ENCODE assay signal across 17 cellular contexts in the genomic region with DNA sequence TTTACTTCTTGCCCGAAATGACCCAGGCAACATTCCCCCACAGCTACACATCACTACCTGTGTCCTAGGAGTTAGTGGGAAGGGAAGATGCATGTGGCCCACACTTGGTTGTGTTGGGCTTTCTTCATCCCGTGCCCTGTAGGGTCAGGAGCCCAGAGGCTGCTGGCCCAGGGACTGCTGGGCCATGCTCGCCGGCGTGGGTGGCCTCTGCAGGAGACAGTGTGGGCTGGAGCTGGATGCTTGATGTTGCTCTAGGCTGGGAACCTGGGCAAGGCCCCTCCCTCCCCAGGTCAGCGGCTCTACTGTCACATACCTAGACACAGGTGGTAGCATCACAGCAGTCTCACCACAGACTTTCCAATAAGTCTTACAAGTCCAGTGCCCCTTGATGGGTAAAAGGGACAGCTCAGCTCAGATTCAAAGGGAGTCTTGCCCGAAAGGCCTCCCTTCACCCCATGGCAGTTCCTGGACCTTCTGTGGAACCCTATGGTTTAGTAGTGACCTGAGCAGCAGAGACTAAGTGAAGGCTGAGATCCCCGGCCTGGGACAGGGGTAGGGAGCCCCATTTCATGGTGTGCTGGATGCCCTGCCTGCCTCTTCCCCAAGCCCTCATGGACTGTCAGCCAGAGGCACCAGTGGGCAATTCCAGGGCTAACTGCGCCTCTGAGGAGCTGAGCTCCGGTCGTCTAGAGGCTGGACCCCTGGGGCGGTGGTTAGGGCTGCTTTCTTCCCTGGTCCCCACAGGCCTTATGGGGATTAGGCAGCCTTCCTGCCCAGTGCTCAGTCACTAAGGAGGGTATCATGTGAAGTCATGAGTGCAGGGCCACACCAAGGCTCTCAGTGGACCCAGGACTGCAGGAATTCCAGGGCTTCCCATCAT. TPM values are rescaled to one million over a fixed set of nuclear protein-coding genes. Genes with fewer than 3 reads are reported as not detected.
"Had no signal": no experiment of that assay in that cellular context is flagged by ENCODE, and none has a peak within 500 bp of the region (broad histone marks: within the 10 kb centered on the region; RNA-seq: fewer than 3 reads in every experiment).

No MANE protein-coding gene starts in this region.

- H3K27me3 ChIP-seq: esophagus squamous epithelium, right atrium auricular region, suprapubic skin, upper lobe of right lung had no signal

- H3K4me1 ChIP-seq: esophagus squamous epithelium, SJSA1, upper lobe of right lung had no signal

- H3K4me3 ChIP-seq: esophagus squamous epithelium, right atrium auricular region, SJSA1, smooth muscle cell, suprapubic skin, upper lobe of right lung had no signal

- H3K4me2 ChIP-seq: smooth muscle cell had no signal

- DNase-seq: activated CD4-positive, alpha-beta T cell treated with anti-CD3 and anti-CD28 coated beads for 36 hours; activated CD8-positive, alpha-beta T cell treated with anti-CD3 and anti-CD28 coated beads for 36 hours; activated naive CD4-positive, alpha-beta T cell treated with anti-CD3 and anti-CD28 coated beads for 36 hours; esophagus squamous epithelium; glutamatergic neuron; naive B cell; stimulated activated CD4-positive, alpha-beta T cell treated with anti-CD3 and anti-CD28 coated beads, Interleukin-4, amount 100 ng/mL, for 4 hours; stimulated activated naive CD8-positive, alpha-beta T cell treated with anti-CD3 and anti-CD28 coated beads, Interleukin-15, Interleukin-2, amounts not matched to agents 100 U/mL and 50 U/mL, for 24 hours; T-helper 2 cell had no signal

- H3K27ac ChIP-seq: esophagus squamous epithelium, neutrophil, right atrium auricular region, SJSA1, suprapubic skin, upper lobe of right lung had no signal

- H3K36me3 ChIP-seq: esophagus squamous epithelium, neutrophil, right atrium auricular region, SJSA1, suprapubic skin, upper lobe of right lung had no signal

- H3K9me3 ChIP-seq: esophagus squamous epithelium, neutrophil, right atrium auricular region, SJSA1, suprapubic skin, upper lobe of right lung had no signal

RNA-seq across cellular contexts. Expression of a gene that starts 59.9 kb away (rescaled TPM):
- total RNA-seq: activated CD4-positive, alpha-beta T cell treated with anti-CD3 and anti-CD28 coated beads for 36 hours; activated CD8-positive, alpha-beta T cell treated with anti-CD3 and anti-CD28 coated beads for 36 hours; activated naive CD4-positive, alpha-beta T cell treated with anti-CD3 and anti-CD28 coated beads for 36 hours; lung microvascular endothelial cell; mononuclear cell had no signal
